ENCODE assay signal across 8 cellular contexts in genomic region chr6:45423111-45423900, GRCh38. TPM values are rescaled to one million over a fixed set of nuclear protein-coding genes. Genes with fewer than 3 reads are reported as not detected.
DNase-seq lines count a peak whose midpoint lies in the region; ATAC-seq and TF ChIP-seq lines count a peak whose summit lies in the region.

No MANE protein-coding gene starts in this region.

- peaks cover 3 to 8% of the 10 kb centered on the region in 2 donors for H3K4me1 ChIP-seq in lung (ENCODE audit: control insufficient read depth in 2 of 2, insufficient read depth in 2 of 2, low read length in 2 of 2)

- H4K20me1 ChIP-seq in SU-DHL-6 (ENCODE audit: low read depth, low read length), result no peaks in the 10 kb centered on the region

- ATAC-seq in lung (ENCODE audit: insufficient read depth, low FRiP score), result peak; percentile 23
- ATAC-seq in stimulated activated naive CD8-positive, alpha-beta T cell treated with anti-CD3 and anti-CD28 coated beads, Interleukin-15, Interleukin-2, amounts not matched to agents 100 U/mL and 50 U/mL, for 24 hours, result no peak

- peak overlapping the region; percentile 47 for H3K4me3 ChIP-seq in GM08714 (ENCODE audit: low read length)
- peak overlapping the region; percentile 60 for H3K4me3 ChIP-seq in SU-DHL-6 (ENCODE audit: insufficient read depth, low read length, poor library complexity, severe bottlenecking)
- H3K4me3 ChIP-seq in dorsolateral prefrontal cortex, result peak overlapping the region; percentile 41 to 84 (median 68)
- peak overlapping the region; percentile 20 for H3K4me3 ChIP-seq in lung

- H3K9ac ChIP-seq in SU-DHL-6 (ENCODE audit: low read length), result peak overlapping the region; percentile 64

- no peak for TF ChIP-seq CTCF in SU-DHL-6 (IDR thresholded peaks at IDR 0.05; ENCODE audit: insufficient read depth, low read length, poor library complexity, severe bottlenecking)
- TF ChIP-seq CTCF in dorsolateral prefrontal cortex (IDR thresholded peaks at IDR 0.05 in 54 of 56, conservative IDR thresholded peaks at IDR 0.05 in 2 of 56; ENCODE audit: low read depth in 1 of 56, partially characterized antibody in 56 of 56), result no peak
- TF ChIP-seq CTCF in lung (IDR thresholded peaks at IDR 0.05; ENCODE audit: control extremely low read depth, extremely low read depth), result no peak

- no peaks in the 10 kb centered on the region for H3K9me2 ChIP-seq in SU-DHL-6 (replicated peaks; ENCODE audit: insufficient read depth, low read length)

- 2% methylated on average over 70 to 72 of the region's 72 CpGs for WGBS in lung, 2 donors

- H3K79me2 ChIP-seq in SU-DHL-6 (ENCODE audit: insufficient read depth, low read length), result 0 out of 2 replicates have a peak, but pooled peaks cover 4% of the 10 kb centered on the region

- H3K9me3 ChIP-seq in SU-DHL-6 (ENCODE audit: insufficient read depth, low read length) (no peaks in the 10 kb centered on the region), lung (ENCODE audit: control insufficient read depth in 2 of 2, insufficient read depth in 1 of 2, low read length in 1 of 2) (no peaks in the 10 kb centered on the region)

- H3K27ac ChIP-seq in SU-DHL-6 (ENCODE audit: low read depth, low read length) (peak overlapping the region; percentile 84), dorsolateral prefrontal cortex (peak overlapping the region in 57 of 59 donors; percentile 23 to 91 (median 80)), lung (ENCODE audit: low read depth in 1 of 2, low read length in 1 of 2) (peak overlapping the region in 1 of 2 donors; percentile 40)

- peak overlapping the region; percentile 89 for H3K4me2 ChIP-seq in SU-DHL-6 (ENCODE audit: low read depth, low read length, poor library complexity, severe bottlenecking)

- peaks cover 39% of the 10 kb centered on the region for H3F3A ChIP-seq in SU-DHL-6 (ENCODE audit: insufficient read depth)

- H2AFZ ChIP-seq in SU-DHL-6 (ENCODE audit: low read depth, low read length, severe bottlenecking), result peak overlapping the region; percentile 52

- H3K27me3 ChIP-seq in SU-DHL-6 (ENCODE audit: low read length) (no peaks in the 10 kb centered on the region), dorsolateral prefrontal cortex (peaks cover 0 to 52% (median 32%) of the 10 kb centered on the region in 45 donors), lung (ENCODE audit: control insufficient read depth, insufficient read depth) (no peaks in the 10 kb centered on the region)

- H3K36me3 ChIP-seq in SU-DHL-6 (ENCODE audit: low read length) (no peaks in the 10 kb centered on the region), lung (ENCODE audit: control insufficient read depth in 2 of 2, insufficient read depth in 2 of 2, low read length in 2 of 2) (no peaks in the 10 kb centered on the region)

- intact Hi-C loops in dorsolateral prefrontal cortex (cut with DNase I), result loop anchor here (2.0 to 10.0 kb wide), 4 partner anchors 46 to 501 kb away; partner anchors contain the start of gene SUPT3H (in 1 of the 2)

- DNase-seq in dorsolateral prefrontal cortex, result peak in 2 of 10 donors; percentile 17 to 54
- DNase-seq in lung (ENCODE audit: low spot score), result no peak
- DNase-seq in stimulated activated naive CD8-positive, alpha-beta T cell treated with anti-CD3 and anti-CD28 coated beads, Interleukin-15, Interleukin-2, amounts not matched to agents 100 U/mL and 50 U/mL, for 24 hours, result peak; percentile 58
- no peak for DNase-seq in MV-4-11 (lab: John Stamatoyannopoulos, UW)
- DNase-seq in OCI-M1 (lab: John Stamatoyannopoulos, UW), result no peak
- DNase-seq in cerebellar cortex (ENCODE audit: low spot score), result no peak

RNA-seq across cellular contexts. Expression of gene SUPT3H, which starts 45.6 kb away (rescaled TPM):
- total RNA-seq in dorsolateral prefrontal cortex (10 to 100 TPM; 19.4 to 51.1 (median 30.3) TPM), lung (10 to 100 TPM in 1 of 2 donors, 1 to 10 TPM in 1; 6.8 to 17.4 TPM)
- polyA plus RNA-seq in lung, result 1 to 10 TPM; 5.2 to 9.6 TPM
